18 cellular contexts compared by ENCODE assay signal in the genomic region with DNA sequence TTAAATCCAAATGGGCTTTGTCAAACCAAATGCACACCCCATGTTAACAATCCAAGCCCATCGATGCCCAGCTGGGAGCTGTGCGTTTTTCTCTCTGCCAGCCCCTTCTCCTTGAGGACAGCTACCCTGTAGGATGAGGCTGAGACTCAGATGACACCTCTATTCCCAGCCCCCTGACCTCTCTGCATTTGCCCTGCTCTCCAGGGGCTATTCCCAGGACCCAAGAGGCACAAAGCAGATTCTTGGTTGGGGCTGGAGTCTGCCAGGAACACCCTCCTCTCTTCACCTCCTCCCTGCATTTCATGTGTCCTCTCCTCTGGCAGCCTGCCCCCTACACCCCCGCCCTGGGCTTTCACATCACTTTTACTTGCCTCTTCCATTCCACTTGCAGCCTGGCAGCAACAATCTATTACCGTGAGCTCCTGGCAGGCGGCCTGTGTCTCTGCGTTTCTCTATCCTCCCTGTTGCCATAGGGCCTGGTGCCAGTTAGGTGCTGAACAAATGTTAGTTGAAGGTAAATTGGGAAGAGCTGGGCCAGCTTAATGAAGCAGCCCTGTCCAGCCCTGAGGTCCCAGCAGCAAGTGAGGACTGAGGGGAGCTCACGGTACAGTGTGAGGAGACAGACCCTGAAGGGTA. TPM values are rescaled to one million over a fixed set of nuclear protein-coding genes. Genes with fewer than 3 reads are reported as not detected.
DNase-seq lines count a peak whose midpoint lies in the region; ATAC-seq lines count a peak whose summit lies in the region.
"Had no signal": no experiment of that assay in that cellular context is flagged by ENCODE, and none has a peak within 500 bp of the region (broad histone marks: within the 10 kb centered on the region; RNA-seq: fewer than 3 reads in every experiment).

No MANE protein-coding gene starts in this region.

- no peaks in the 10 kb centered on the region for H3K9me3 Mint-ChIP-seq in natural killer cell treated with Interleukin-12 subunit alpha and Interleukin-12 subunit beta and Interleukin-15 and Interleukin-18, amount 100 ng/mL, for 72 hours
- H3K9me3 Mint-ChIP-seq in activated naive CD8-positive, alpha-beta T cell treated with anti-CD3 and anti-CD28 coated beads for 36 hours = no peaks in the 10 kb centered on the region
- H3K9me3 Mint-ChIP-seq: activated B cell treated with CpG ODN at 0.5 μM for 24 hours; naive thymus-derived CD8-positive, alpha-beta T cell had no signal

- H3K4me1 Mint-ChIP-seq in natural killer cell treated with Interleukin-12 subunit alpha and Interleukin-12 subunit beta and Interleukin-15 and Interleukin-18, amount 100 ng/mL, for 72 hours (ENCODE audit: low read depth in 2 of 2) = no peaks in the 10 kb centered on the region
- H3K4me1 Mint-ChIP-seq in activated naive CD8-positive, alpha-beta T cell treated with anti-CD3 and anti-CD28 coated beads for 36 hours = no peaks in the 10 kb centered on the region
- H3K4me1 Mint-ChIP-seq: activated B cell treated with CpG ODN at 0.5 μM for 24 hours had no signal

- peaks cover 9 to 20% of the 10 kb centered on the region in 2 donors for H3K27me3 Mint-ChIP-seq in natural killer cell treated with Interleukin-12 subunit alpha and Interleukin-12 subunit beta and Interleukin-15 and Interleukin-18, amount 100 ng/mL, for 72 hours
- H3K27me3 Mint-ChIP-seq in activated naive CD8-positive, alpha-beta T cell treated with anti-CD3 and anti-CD28 coated beads for 36 hours = no peaks in the 10 kb centered on the region
- H3K27me3 Mint-ChIP-seq: activated B cell treated with CpG ODN at 0.5 μM for 24 hours had no signal

- ATAC-seq in natural killer cell treated with Interleukin-12 subunit alpha and Interleukin-12 subunit beta and Interleukin-15 and Interleukin-18, amount 100 ng/mL, for 72 hours = no peak
- ATAC-seq: naive thymus-derived CD8-positive, alpha-beta T cell; psoas muscle had no signal

- H3K4me3 Mint-ChIP-seq in natural killer cell treated with Interleukin-12 subunit alpha and Interleukin-12 subunit beta and Interleukin-15 and Interleukin-18, amount 100 ng/mL, for 72 hours = no peak overlapping the region
- H3K4me3 Mint-ChIP-seq in activated naive CD8-positive, alpha-beta T cell treated with anti-CD3 and anti-CD28 coated beads for 36 hours = no peak overlapping the region
- H3K4me3 Mint-ChIP-seq: activated B cell treated with CpG ODN at 0.5 μM for 24 hours; naive thymus-derived CD8-positive, alpha-beta T cell had no signal

- DNase-seq in DMS 273 (lab: John Stamatoyannopoulos, UW; ENCODE audit: unreplicated experiment) = peak; percentile 55
- no peak for DNase-seq in DMS 273 treated with DMSO at 0.1 percent for 48 hours (lab: John Stamatoyannopoulos, UW)
- peak; percentile 68 for DNase-seq in NCI-H1694 (lab: John Stamatoyannopoulos, UW)
- peak; percentile 97 for DNase-seq in cerebellar cortex (ENCODE audit: low spot score)
- DNase-seq in middle frontal gyrus (ENCODE audit: extremely low spot score, low spot score) = peak; percentile 45
- no peak for DNase-seq in natural killer cell treated with Interleukin-12 subunit alpha and Interleukin-12 subunit beta and Interleukin-15 and Interleukin-18, amount 100 ng/mL, for 72 hours (ENCODE audit: low spot score)
- DNase-seq in activated naive CD8-positive, alpha-beta T cell treated with anti-CD3 and anti-CD28 coated beads for 36 hours = no peak
- DNase-seq in foreskin melanocyte = no peak
- DNase-seq: activated B cell treated with CpG ODN at 0.5 μM for 24 hours; activated effector memory CD4-positive, alpha-beta T cell treated with Interleukin-2 at 50 U/mL for 16 hours; effector CD8-positive, alpha-beta T cell; GDM1; naive thymus-derived CD8-positive, alpha-beta T cell; NCI-H510A; psoas muscle; SHP77; spleen; T-helper 1 cell had no signal

- H3K36me3 Mint-ChIP-seq in natural killer cell treated with Interleukin-12 subunit alpha and Interleukin-12 subunit beta and Interleukin-15 and Interleukin-18, amount 100 ng/mL, for 72 hours = no peaks in the 10 kb centered on the region
- no peaks in the 10 kb centered on the region for H3K36me3 Mint-ChIP-seq in activated naive CD8-positive, alpha-beta T cell treated with anti-CD3 and anti-CD28 coated beads for 36 hours

- H3K27ac Mint-ChIP-seq in natural killer cell treated with Interleukin-12 subunit alpha and Interleukin-12 subunit beta and Interleukin-15 and Interleukin-18, amount 100 ng/mL, for 72 hours = no peak overlapping the region
- no peak overlapping the region for H3K27ac Mint-ChIP-seq in activated naive CD8-positive, alpha-beta T cell treated with anti-CD3 and anti-CD28 coated beads for 36 hours
- H3K27ac Mint-ChIP-seq: activated B cell treated with CpG ODN at 0.5 μM for 24 hours had no signal

RNA-seq across cellular contexts. Expression of a gene that starts 51.8 kb away (rescaled TPM):
- 1 to 10 TPM; 2.3 to 4.8 TPM for total RNA-seq in natural killer cell treated with Interleukin-12 subunit alpha and Interleukin-12 subunit beta and Interleukin-15 and Interleukin-18, amount 100 ng/mL, for 72 hours
- 10 to 100 TPM; 33.2 to 36.1 TPM for total RNA-seq in activated naive CD8-positive, alpha-beta T cell treated with anti-CD3 and anti-CD28 coated beads for 36 hours

Comparison
In these comparisons a context has a peak if more than half of its experiments do, and no peak if none do; other contexts are left out.
1. DNase-seq: peak in DMS 273 (single experiment), NCI-H1694 (single experiment), cerebellar cortex (single experiment) and middle frontal gyrus (single experiment); none in DMS 273 treated with DMSO at 0.1 percent for 48 hours (single experiment), natural killer cell treated with Interleukin-12 subunit alpha and Interleukin-12 subunit beta and Interleukin-15 and Interleukin-18, amount 100 ng/mL, for 72 hours (single experiment), activated naive CD8-positive, alpha-beta T cell treated with anti-CD3 and anti-CD28 coated beads for 36 hours (single experiment) and foreskin melanocyte (single experiment).
2. RNA of a gene that starts 51.8 kb away (total RNA-seq): 33.2 to 36.1 TPM in activated naive CD8-positive, alpha-beta T cell treated with anti-CD3 and anti-CD28 coated beads for 36 hours; 2.3 to 4.8 TPM in natural killer cell treated with Interleukin-12 subunit alpha and Interleukin-12 subunit beta and Interleukin-15 and Interleukin-18, amount 100 ng/mL, for 72 hours; every median in the first group is over 4 times any median in the second.